In genomic region chr18:35278085-35278484, GRCh38 we compare ENCODE assay signal across 1 cellular context.
TF ChIP-seq lines count a peak whose summit lies in the region.

No MANE protein-coding gene starts in this region.

TF ChIP-seq in endothelial cell of umbilical vein, 7 proteins besides CTCF, POLR2A, EP300 and RAD21:
- no peak for TF ChIP-seq GATA2 (IDR thresholded peaks at IDR 0.05; ENCODE audit: insufficient read depth, insufficient read length, low read depth, low read length)
- TF ChIP-seq MYC (IDR thresholded peaks at IDR 0.05; ENCODE audit: low read depth, low read length): no peak
- no peak for TF ChIP-seq MAX (IDR thresholded peaks at IDR 0.05; ENCODE audit: insufficient read depth, insufficient read length)
- TF ChIP-seq FOS (IDR thresholded peaks at IDR 0.05; ENCODE audit: borderline replicate concordance, insufficient read depth, low read length): no peak
- no peak for TF ChIP-seq JUN (IDR thresholded peaks at IDR 0.05; ENCODE audit: borderline replicate concordance, insufficient read depth, insufficient read length, low read depth)
- no peak for TF ChIP-seq POLR2AphosphoS5 (IDR thresholded peaks at IDR 0.05; ENCODE audit: insufficient read depth, low read depth, low read length)
- TF ChIP-seq EZH2 (IDR thresholded peaks at IDR 0.05; ENCODE audit: borderline replicate concordance, low read depth, low read length, severe bottlenecking): no peak
